Comparison of ENCODE assay signal across 8 cellular contexts in the genomic region with DNA sequence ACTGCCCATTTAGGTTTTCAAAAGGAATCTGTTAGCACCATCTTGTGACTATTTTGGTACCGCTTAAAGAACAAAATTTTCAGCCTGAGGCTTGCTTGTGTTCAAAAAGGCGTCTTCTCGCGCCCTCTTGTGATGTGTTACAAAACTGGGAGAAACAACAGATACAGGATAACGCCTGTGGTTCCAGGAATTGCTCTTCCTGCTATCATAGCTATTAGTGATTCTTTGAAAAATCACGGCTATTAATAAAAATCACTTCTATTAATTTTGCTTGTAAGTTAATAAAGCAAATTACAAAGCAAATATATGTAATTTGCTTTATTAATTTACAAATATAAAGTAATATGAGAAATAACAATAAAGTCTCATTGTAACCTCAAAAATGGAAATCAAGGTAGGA.
DNase-seq lines count a peak whose midpoint lies in the region; ATAC-seq, FAIRE-seq and TF ChIP-seq lines count a peak whose summit lies in the region.
"Had no signal": no experiment of that assay in that cellular context is flagged by ENCODE, and none has a peak within 500 bp of the region (broad histone marks: within the 10 kb centered on the region; RNA-seq: fewer than 3 reads in every experiment).

No MANE protein-coding gene starts in this region.

- H3K4me3 ChIP-seq in right cardiac atrium (ENCODE audit: low read length), result no peak overlapping the region
- H3K4me3 ChIP-seq in retinal pigment epithelial cell (ENCODE audit: low read length), result no peak overlapping the region

- peak; percentile 97 for FAIRE-seq in G401.6 (lab: Jason Lieb, UNC)

- peak; percentile 34 for ATAC-seq in HG02610 (IDR thresholded peaks at IDR 0.05; ENCODE audit: unreplicated experiment)
- ATAC-seq in right cardiac atrium, result peak; percentile 86 to 88
- no peak for ATAC-seq in GM21786 (IDR thresholded peaks at IDR 0.05; ENCODE audit: unreplicated experiment)
- ATAC-seq: activated naive CD4-positive, alpha-beta T cell treated with anti-CD3 and anti-CD28 coated beads, Interleukin-2, amount 50 U/mL, for 72 hours had no signal

- intact Hi-C loops in right cardiac atrium (cut with DNase I), result loop anchor here (2.0 to 10.0 kb wide), 6 partner anchors 275 to 314 kb away; no protein-coding TSS in a partner anchor

- no peaks in the 10 kb centered on the region for H3K27me3 ChIP-seq in right cardiac atrium (ENCODE audit: control insufficient read depth, insufficient read depth)

- peak; percentile 79 for TF ChIP-seq CTCF in retinal pigment epithelial cell (conservative IDR thresholded peaks at IDR 0.05; ENCODE audit: low read depth, low read length)

- H3K27ac ChIP-seq in right cardiac atrium (ENCODE audit: low read length), result no peak overlapping the region

- no peaks in the 10 kb centered on the region for H3K4me1 ChIP-seq in right cardiac atrium (ENCODE audit: control insufficient read depth, insufficient read depth, low read length)

- under 1% methylated on average over 6 of the region's 6 CpGs for WGBS in right cardiac atrium

- no peaks in the 10 kb centered on the region for H3K9me3 ChIP-seq in right cardiac atrium (ENCODE audit: control insufficient read depth, low read length)

- DNase-seq in NCI-H510A treated with DMSO at 0.1 percent for 48 hours (lab: John Stamatoyannopoulos, UW), result peak; percentile 97
- peak in 44 of 56 donors; percentile 3 to 87 (median 38) for DNase-seq in amygdala (lab: John Stamatoyannopoulos, UW)
- peak; percentile 65 to 70 (median 69) for DNase-seq in right cardiac atrium
- DNase-seq in retinal pigment epithelial cell (ENCODE audit: low read depth), result peak; percentile 81

Comparison
In these comparisons a context has a peak if more than half of its experiments do, and no peak if none do; other contexts are left out.
1. DNase-seq: peak in every context shown above with its lines; median percentile 97 in NCI-H510A treated with DMSO at 0.1 percent for 48 hours; 81 in retinal pigment epithelial cell; 69 in right cardiac atrium; 38 in amygdala.